In genomic region chr14:24332094-24332983, GRCh38 we compare ENCODE assay signal across 8 cellular contexts. TPM values are rescaled to one million over a fixed set of nuclear protein-coding genes. Genes with fewer than 3 reads are reported as not detected.
A peak's percentile ranks its signal among the peaks of the same experiment; 100 is the strongest.
DNase-seq lines count a peak whose midpoint lies in the region; ATAC-seq, FAIRE-seq and TF ChIP-seq lines count a peak whose summit lies in the region.

No MANE protein-coding gene starts in this region.

- peak; percentile 84 for DNase-seq in D721Med (ENCODE audit: insufficient read length, low spot score)
- peak; percentile 91 for DNase-seq in HPDE6-E6E7 (ENCODE audit: extremely low spot score)
- DNase-seq in OCI-LY7 (ENCODE audit: low spot score), result peak; percentile 92
- peak; percentile 84 to 87 for DNase-seq in activated T-cell treated with anti-CD3 and anti-CD28 coated beads, Interleukin-2, amount 50 U/mL, for 72 hours
- peak; percentile 50 for DNase-seq in fibroblast of mammary gland (ENCODE audit: low read depth)
- peak; percentile 81 for DNase-seq in neural progenitor cell (ENCODE audit: low spot score)

- H3K27me3 ChIP-seq in neural progenitor cell, result peaks cover 91% of the 10 kb centered on the region
- H3K27me3 ChIP-seq in subcutaneous abdominal adipose tissue (ENCODE audit: control insufficient read depth in 5 of 5, insufficient read depth in 4 of 5, low read length in 5 of 5), result peaks cover 0 to 24% (median 19%) of the 10 kb centered on the region in 5 donors

- H3K27ac ChIP-seq in OCI-LY7 (ENCODE audit: low read depth, low read length, poor library complexity, severe bottlenecking), result no peak overlapping the region
- H3K27ac ChIP-seq in neural progenitor cell, result no peak overlapping the region
- no peak overlapping the region for H3K27ac ChIP-seq in subcutaneous abdominal adipose tissue (ENCODE audit: low read depth, low read length)

- peak overlapping the region; percentile 83 to 86 for H3K4me3 Mint-ChIP-seq in activated T-cell treated with anti-CD3 and anti-CD28 coated beads, Interleukin-2, amount 50 U/mL, for 72 hours
- peak overlapping the region; percentile 70 for H3K4me3 Mint-ChIP-seq in neural progenitor cell

- POLR2A ChIA-PET in OCI-LY7 (lab: Charles Lee), result interaction anchor here (0.5 to 1.4 kb wide), 6 partner anchors 23 to 105 kb away, joined by 3 to 7 read pairs (median 6); partner anchors contain the start of gene KHNYN

- H3K36me3 Mint-ChIP-seq in activated T-cell treated with anti-CD3 and anti-CD28 coated beads, Interleukin-2, amount 50 U/mL, for 72 hours (ENCODE audit: insufficient read depth in 2 of 2), result peaks cover 0 to 2% of the 10 kb centered on the region in 2 donors
- H3K36me3 Mint-ChIP-seq in neural progenitor cell, result no peaks in the 10 kb centered on the region

- no peak overlapping the region for H3K9ac ChIP-seq in neural progenitor cell
- no peak overlapping the region for H3K9ac ChIP-seq in subcutaneous abdominal adipose tissue (ENCODE audit: low read length in 5 of 5)

- no peak for FAIRE-seq in D721Med (lab: Jason Lieb, UNC)

- peaks cover 22% of the 10 kb centered on the region for H3F3A ChIP-seq in neural progenitor cell (ENCODE audit: low read depth)

- H4K20me1 ChIP-seq in OCI-LY7 (ENCODE audit: insufficient read depth, low read length), result no peaks in the 10 kb centered on the region
- H4K20me1 ChIP-seq in neural progenitor cell (ENCODE audit: low read depth), result peaks cover 7% of the 10 kb centered on the region

- no peaks in the 10 kb centered on the region for H3K36me3 ChIP-seq in OCI-LY7 (ENCODE audit: insufficient read depth, low read length)
- no peaks in the 10 kb centered on the region for H3K36me3 ChIP-seq in neural progenitor cell
- H3K36me3 ChIP-seq in subcutaneous abdominal adipose tissue (ENCODE audit: control insufficient read depth in 5 of 5, insufficient read depth in 5 of 5, low read length in 5 of 5), result peaks cover 0 to 32% (median 14%) of the 10 kb centered on the region in 5 donors

- H3K27ac Mint-ChIP-seq in activated T-cell treated with anti-CD3 and anti-CD28 coated beads, Interleukin-2, amount 50 U/mL, for 72 hours, result peak overlapping the region; percentile 17
- no peak overlapping the region for H3K27ac Mint-ChIP-seq in neural progenitor cell

- no peaks in the 10 kb centered on the region for H3K9me2 ChIP-seq in OCI-LY7 (ENCODE audit: insufficient read depth, low read length)

- H3K4me1 Mint-ChIP-seq in activated T-cell treated with anti-CD3 and anti-CD28 coated beads, Interleukin-2, amount 50 U/mL, for 72 hours (ENCODE audit: low read depth), result peaks cover 55% of the 10 kb centered on the region
- peaks cover 14% of the 10 kb centered on the region for H3K4me1 Mint-ChIP-seq in neural progenitor cell

- H3K9me3 ChIP-seq in OCI-LY7 (ENCODE audit: low read length), result no peaks in the 10 kb centered on the region
- no peaks in the 10 kb centered on the region for H3K9me3 ChIP-seq in neural progenitor cell (ENCODE audit: low read depth)
- no peaks in the 10 kb centered on the region for H3K9me3 ChIP-seq in subcutaneous abdominal adipose tissue (ENCODE audit: control insufficient read depth in 5 of 5, low read length in 5 of 5)

- H2AFZ ChIP-seq in OCI-LY7 (ENCODE audit: low read length) (peak overlapping the region; percentile 65; the same call in 1 of the 2 replicates), neural progenitor cell (replicated peaks) (peak overlapping the region; percentile 78)

- CTCF ChIA-PET in OCI-LY7 (lab: Charles Lee; ENCODE audit: unreplicated experiment), result interaction anchor here (0.6 to 3.0 kb wide), 4 partner anchors 32 to 109 kb away, joined by 3 to 26 read pairs (median 11); partner anchors contain the start of gene KHNYN

- H3K4me3 ChIP-seq in OCI-LY7 (ENCODE audit: low read depth, low read length, poor library complexity, severe bottlenecking) (peak overlapping the region; percentile 26), fibroblast of mammary gland (ENCODE audit: control insufficient read depth, low read depth, low read length) (no peak overlapping the region), neural progenitor cell (peak overlapping the region; percentile 37), subcutaneous abdominal adipose tissue (ENCODE audit: low read depth in 1 of 5, low read length in 5 of 5) (peak overlapping the region in 3 of 5 donors; percentile 11 to 57 (median 25))

- intact Hi-C loops in OCI-LY7 (cut with micrococcal nuclease; ENCODE audit: unreplicated experiment), result loop anchor here (1.0 to 10.0 kb wide), 2 partner anchors 89 to 342 kb away; no protein-coding TSS in a partner anchor

- no peaks in the 10 kb centered on the region for H3K9me3 Mint-ChIP-seq in activated T-cell treated with anti-CD3 and anti-CD28 coated beads, Interleukin-2, amount 50 U/mL, for 72 hours
- peaks cover 4% of the 10 kb centered on the region for H3K9me3 Mint-ChIP-seq in neural progenitor cell

- peak overlapping the region; percentile 70 for H3K4me2 ChIP-seq in OCI-LY7 (ENCODE audit: low read length)
- H3K4me2 ChIP-seq in neural progenitor cell, result peak overlapping the region; percentile 75

- H3K79me2 ChIP-seq in OCI-LY7 (ENCODE audit: insufficient read depth, low read depth, low read length), result no peaks in the 10 kb centered on the region
- no peaks in the 10 kb centered on the region for H3K79me2 ChIP-seq in neural progenitor cell (ENCODE audit: low read depth)

- H3K27me3 Mint-ChIP-seq in activated T-cell treated with anti-CD3 and anti-CD28 coated beads, Interleukin-2, amount 50 U/mL, for 72 hours (ENCODE audit: low read depth), result peaks cover 30% of the 10 kb centered on the region
- peaks cover 63% of the 10 kb centered on the region for H3K27me3 Mint-ChIP-seq in neural progenitor cell (ENCODE audit: insufficient read depth, low read depth)

- peak; percentile 83 for ATAC-seq in GM21360 (IDR thresholded peaks at IDR 0.05; ENCODE audit: unreplicated experiment)
- ATAC-seq in activated T-cell treated with anti-CD3 and anti-CD28 coated beads, Interleukin-2, amount 50 U/mL, for 72 hours (replicated peaks in 1 of 2), result peak; percentile 78 to 81

- TF ChIP-seq CTCF in D721Med (IDR thresholded peaks at IDR 0.05; ENCODE audit: insufficient read depth, missing control alignments) (peak; percentile 52), OCI-LY7 (conservative IDR thresholded peaks at IDR 0.05; ENCODE audit: low read length) (peak; percentile 84), fibroblast of mammary gland (conservative IDR thresholded peaks at IDR 0.05; ENCODE audit: control insufficient read depth, insufficient read depth, low read depth, low read length) (peak; percentile 70), neural progenitor cell (IDR thresholded peaks at IDR 0.05) (peak; percentile 67)

- BruUV-seq in OCI-LY7 (replicated peaks; lab: Mats Ljungman, UMichigan), result no TSS peak

- H3K4me1 ChIP-seq in OCI-LY7 (ENCODE audit: insufficient read depth, low read length, poor library complexity, severe bottlenecking) (peaks cover 26% of the 10 kb centered on the region), neural progenitor cell (peaks cover 4% of the 10 kb centered on the region), subcutaneous abdominal adipose tissue (ENCODE audit: control insufficient read depth in 5 of 5, insufficient read depth in 5 of 5, low read length in 5 of 5) (peaks cover 7 to 63% (median 51%) of the 10 kb centered on the region in 5 donors)

RNA-seq across cellular contexts. Expression of gene ADCY4, which starts 2.5 kb away (rescaled TPM):
- total RNA-seq in OCI-LY7 (2014; rRNA removed; shearing (Covaris generic)), result 0.26 and 2.0 TPM in 2 replicates
- 3.4 and 6.0 TPM in 2 replicates for total RNA-seq in OCI-LY7 (2022)
- total RNA-seq in activated T-cell treated with anti-CD3 and anti-CD28 coated beads, Interleukin-2, amount 50 U/mL, for 72 hours, result 1 to 10 TPM; 4.6 to 6.9 TPM
- total RNA-seq in neural progenitor cell (ENCODE audit: low replicate concordance), result not detected in 2 replicates

RNA-seq across cellular contexts. Expression of gene RIPK3, which starts 7.5 kb away (rescaled TPM):
- 8.1 and 13.8 TPM in 2 replicates for total RNA-seq in OCI-LY7 (2014; rRNA removed; shearing (Covaris generic))
- total RNA-seq in OCI-LY7 (2022) (14.5 and 18.8 TPM in 2 replicates), neural progenitor cell (ENCODE audit: low replicate concordance) (not detected in 2 replicates)
- total RNA-seq in activated T-cell treated with anti-CD3 and anti-CD28 coated beads, Interleukin-2, amount 50 U/mL, for 72 hours, result 10 to 100 TPM; 11.0 to 18.6 TPM

RNA-seq across cellular contexts. Expression of gene LTB4R, which starts 21.0 kb away (rescaled TPM):
- 15.8 and 17.9 TPM in 2 replicates for total RNA-seq in OCI-LY7 (2014; rRNA removed; shearing (Covaris generic))
- total RNA-seq in OCI-LY7 (2022), result 28.3 and 30.5 TPM in 2 replicates
- total RNA-seq in activated T-cell treated with anti-CD3 and anti-CD28 coated beads, Interleukin-2, amount 50 U/mL, for 72 hours, result 10 to 100 TPM; 27.1 to 28.5 TPM
- total RNA-seq in neural progenitor cell (ENCODE audit: low replicate concordance), result 1.9 and 4.6 TPM in 2 replicates

RNA-seq across cellular contexts. Expression of gene LTB4R2, which starts 22.4 kb away (rescaled TPM):
- 15.7 and 18.2 TPM in 2 replicates for total RNA-seq in OCI-LY7 (2014; rRNA removed; shearing (Covaris generic))
- total RNA-seq in OCI-LY7 (2022) (37.6 TPM in 2 replicates), neural progenitor cell (ENCODE audit: low replicate concordance) (1.8 and 9.0 TPM in 2 replicates)
- total RNA-seq in activated T-cell treated with anti-CD3 and anti-CD28 coated beads, Interleukin-2, amount 50 U/mL, for 72 hours, result 10 to 100 TPM; 21.5 to 23.4 TPM

RNA-seq across cellular contexts. Expression of gene CIDEB, which starts 24.6 kb away (rescaled TPM):
- total RNA-seq in OCI-LY7 (2014; rRNA removed; shearing (Covaris generic)), result not detected in 2 replicates
- total RNA-seq in OCI-LY7 (2022), result 1.6 and 3.2 TPM in 2 replicates
- 10 to 100 TPM; 11.6 to 12.9 TPM for total RNA-seq in activated T-cell treated with anti-CD3 and anti-CD28 coated beads, Interleukin-2, amount 50 U/mL, for 72 hours
- total RNA-seq in neural progenitor cell (ENCODE audit: low replicate concordance), result 0.12 TPM in 1 of 2 replicates, not detected in the other
